Comparison of ENCODE assay signal across 1 cellular context in the genomic region with DNA sequence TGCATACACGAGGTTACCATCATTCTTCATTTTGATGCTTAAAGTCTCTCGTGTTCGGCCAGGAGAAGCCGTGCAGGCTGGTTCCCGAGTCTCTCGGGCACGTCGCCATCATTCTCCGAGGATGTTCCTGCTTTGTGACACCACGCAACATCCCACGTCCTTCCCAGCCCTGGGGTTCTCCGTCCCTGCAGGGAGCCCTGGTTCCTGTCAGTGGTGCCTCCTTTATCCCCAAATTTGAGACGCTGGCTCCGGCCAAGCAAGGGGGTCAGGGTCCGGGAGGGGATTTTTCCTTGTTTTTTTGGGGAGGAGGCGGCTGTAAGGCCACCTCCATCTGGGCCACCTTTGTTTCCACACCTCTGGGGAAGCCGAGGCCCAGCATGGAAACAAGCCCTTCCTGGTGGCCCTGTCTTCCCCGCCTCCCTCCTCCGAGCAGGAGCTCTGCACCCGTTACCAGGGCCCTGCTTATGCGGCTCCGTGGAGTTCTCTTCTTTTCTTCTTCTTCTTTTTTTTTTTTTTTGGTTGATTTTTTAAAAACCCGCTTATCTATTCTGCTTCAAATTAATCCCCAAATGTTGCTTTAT.
TF ChIP-seq lines count a peak whose summit lies in the region.

No MANE protein-coding gene starts in this region.

TF ChIP-seq in neural cell, 6 proteins besides CTCF, POLR2A, EP300 and RAD21 (continued from another document):
- TF ChIP-seq REST (IDR thresholded peaks at IDR 0.05; ENCODE audit: borderline replicate concordance), result no peak
